In genomic region chr17:20997711-20998570, GRCh38 we compare ENCODE assay signal across 12 cellular contexts. TPM values are rescaled to one million over a fixed set of nuclear protein-coding genes. Genes with fewer than 3 reads are reported as not detected.
DNase-seq lines count a peak whose midpoint lies in the region; ATAC-seq and TF ChIP-seq lines count a peak whose summit lies in the region.
"Had no signal": no experiment of that assay in that cellular context is flagged by ENCODE, and none has a peak within 500 bp of the region (broad histone marks: within the 10 kb centered on the region; RNA-seq: fewer than 3 reads in every experiment).

No MANE protein-coding gene starts in this region.

- peaks cover 12% of the 10 kb centered on the region for H3K36me3 Mint-ChIP-seq in CD4-positive, CD25-positive, alpha-beta regulatory T cell
- H3K36me3 Mint-ChIP-seq in naive thymus-derived CD4-positive, alpha-beta T cell = peaks cover 5 to 17% (median 7%) of the 10 kb centered on the region in 5 donors

- no peak for DNase-seq in CD4-positive, CD25-positive, alpha-beta regulatory T cell
- DNase-seq in naive thymus-derived CD4-positive, alpha-beta T cell = no peak
- DNase-seq in kidney glomerular epithelial cell (lab: John Stamatoyannopoulos, UW) = no peak
- DNase-seq in activated CD8-positive, alpha-beta memory T cell treated with anti-CD3 and anti-CD28 coated beads, Interleukin-2, amount 50 U/mL, for 48 hours = no peak
- DNase-seq in activated CD4-positive, CD25-positive, alpha-beta regulatory T cell (lab: John Stamatoyannopoulos, UW) = no peak
- DNase-seq: activated CD4-positive, alpha-beta T cell treated with anti-CD3 and anti-CD28 coated beads for 4 hours; left lung; NCI-H1930; SHP77 had no signal

- intact Hi-C loops in naive thymus-derived CD4-positive, alpha-beta T cell (cut with micrococcal nuclease) = no loop called here

- no peak for ATAC-seq in CD4-positive, CD25-positive, alpha-beta regulatory T cell (ENCODE audit: low read depth in 2 of 2)
- ATAC-seq in naive thymus-derived CD4-positive, alpha-beta T cell = no peak
- ATAC-seq in GM19463 (IDR thresholded peaks at IDR 0.05; ENCODE audit: unreplicated experiment) = no peak
- ATAC-seq: left lung had no signal

- H3K4me1 ChIP-seq in CD4-positive, CD25-positive, alpha-beta regulatory T cell (ENCODE audit: control insufficient read depth, insufficient read depth, low read length, poor library complexity, severe bottlenecking) = peaks cover 5% of the 10 kb centered on the region
- H3K4me1 ChIP-seq in naive thymus-derived CD4-positive, alpha-beta T cell (ENCODE audit: control insufficient read depth in 2 of 2, insufficient read depth in 2 of 2, low read length in 2 of 2) = peaks cover 0 to 35% of the 10 kb centered on the region in 2 donors

- TF ChIP-seq POLR2A in GM19193 (IDR thresholded peaks at IDR 0.05; ENCODE audit: extremely low read depth, insufficient read depth, insufficient read length) = peak; percentile 12

- H3K9me3 Mint-ChIP-seq in CD4-positive, CD25-positive, alpha-beta regulatory T cell = no peaks in the 10 kb centered on the region
- H3K9me3 Mint-ChIP-seq in naive thymus-derived CD4-positive, alpha-beta T cell = no peaks in the 10 kb centered on the region

- POLR2A ChIA-PET in naive thymus-derived CD4-positive, alpha-beta T cell (lab: Charles Lee) = no interaction called here

- no peaks in the 10 kb centered on the region for H3K27me3 ChIP-seq in CD4-positive, CD25-positive, alpha-beta regulatory T cell (ENCODE audit: control insufficient read depth, insufficient read depth, low read length)
- no peaks in the 10 kb centered on the region for H3K27me3 ChIP-seq in naive thymus-derived CD4-positive, alpha-beta T cell (ENCODE audit: control insufficient read depth in 2 of 2, insufficient read depth in 2 of 2, low read length in 2 of 2)
- H3K27me3 ChIP-seq: left lung had no signal

- peaks cover 0 to 46% (median 10%) of the 10 kb centered on the region in 4 donors for H3K4me1 Mint-ChIP-seq in CD4-positive, CD25-positive, alpha-beta regulatory T cell
- peaks cover 31 to 54% (median 47%) of the 10 kb centered on the region in 7 donors for H3K4me1 Mint-ChIP-seq in naive thymus-derived CD4-positive, alpha-beta T cell

- H3K9me3 ChIP-seq in CD4-positive, CD25-positive, alpha-beta regulatory T cell (ENCODE audit: control insufficient read depth in 2 of 2, low read length in 2 of 2) = no peaks in the 10 kb centered on the region
- H3K9me3 ChIP-seq in naive thymus-derived CD4-positive, alpha-beta T cell (ENCODE audit: control insufficient read depth in 2 of 3, low read length in 3 of 3) = no peaks in the 10 kb centered on the region
- H3K9me3 ChIP-seq: left lung had no signal

- no peak overlapping the region for H3K27ac ChIP-seq in CD4-positive, CD25-positive, alpha-beta regulatory T cell (ENCODE audit: insufficient read depth, low read length, poor library complexity, severe bottlenecking)
- H3K27ac ChIP-seq in angular gyrus (ENCODE audit: low read depth, low read length) = peak overlapping the region; percentile 86
- H3K27ac ChIP-seq in naive thymus-derived CD4-positive, alpha-beta T cell (ENCODE audit: low read depth, low read length) = peak overlapping the region; percentile 17
- H3K27ac ChIP-seq: left lung had no signal

- CTCF ChIA-PET in naive thymus-derived CD4-positive, alpha-beta T cell (lab: Charles Lee) = no interaction called here

- H3K4me3 Mint-ChIP-seq in CD4-positive, CD25-positive, alpha-beta regulatory T cell = no peak overlapping the region
- no peak overlapping the region for H3K4me3 Mint-ChIP-seq in naive thymus-derived CD4-positive, alpha-beta T cell

- peak overlapping the region in 2 of 3 donors; percentile 68 to 82 for H3K27ac Mint-ChIP-seq in CD4-positive, CD25-positive, alpha-beta regulatory T cell
- peak overlapping the region in 7 of 9 donors; percentile 72 to 92 (median 87) for H3K27ac Mint-ChIP-seq in naive thymus-derived CD4-positive, alpha-beta T cell

- H3K36me3 ChIP-seq in CD4-positive, CD25-positive, alpha-beta regulatory T cell (ENCODE audit: control insufficient read depth, insufficient read depth, low read length) = peaks cover 18% of the 10 kb centered on the region
- H3K36me3 ChIP-seq in naive thymus-derived CD4-positive, alpha-beta T cell (ENCODE audit: control insufficient read depth in 2 of 3, insufficient read depth in 3 of 3, low read length in 3 of 3) = peaks cover 0 to 24% (median 0%) of the 10 kb centered on the region in 3 experiments

- no peak overlapping the region for H3K4me3 ChIP-seq in CD4-positive, CD25-positive, alpha-beta regulatory T cell (ENCODE audit: low read depth, low read length)
- H3K4me3 ChIP-seq in naive thymus-derived CD4-positive, alpha-beta T cell (ENCODE audit: low read length) = no peak overlapping the region
- H3K4me3 ChIP-seq: left lung had no signal

- H3K27me3 Mint-ChIP-seq in CD4-positive, CD25-positive, alpha-beta regulatory T cell = no peaks in the 10 kb centered on the region
- H3K27me3 Mint-ChIP-seq in naive thymus-derived CD4-positive, alpha-beta T cell = no peaks in the 10 kb centered on the region

RNA-seq across cellular contexts. Expression of gene USP22, which starts 44.9 kb away (rescaled TPM):
- total RNA-seq in CD4-positive, CD25-positive, alpha-beta regulatory T cell = 152 TPM
- polyA plus RNA-seq in CD4-positive, CD25-positive, alpha-beta regulatory T cell = 10 to 100 TPM; 32.1 to 39.8 (median 37.9) TPM
- 100 to 1,000 TPM; 134 to 172 (median 159) TPM for total RNA-seq in naive thymus-derived CD4-positive, alpha-beta T cell
- 10 to 100 TPM; 35.0 to 50.7 TPM for polyA plus RNA-seq in naive thymus-derived CD4-positive, alpha-beta T cell
